Comparison of ENCODE assay signal across 1 cellular context in the genomic region with DNA sequence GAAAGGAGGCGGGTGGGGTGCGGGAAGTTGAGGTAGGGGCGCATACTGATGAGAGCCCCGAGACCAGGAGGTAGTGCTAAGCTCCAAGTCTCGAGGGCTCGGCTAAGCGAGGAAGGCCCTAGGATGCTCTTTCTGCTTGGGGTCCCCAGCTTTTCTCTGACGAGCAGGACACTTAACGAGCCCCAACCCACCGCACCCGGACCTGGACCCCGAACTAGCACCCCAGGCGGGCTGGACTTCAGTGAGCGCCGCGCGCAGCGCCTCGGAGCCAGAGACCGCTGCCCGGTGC.
TF ChIP-seq lines count a peak whose summit lies in the region.

No MANE protein-coding gene starts in this region.

TF ChIP-seq in IMR-90, 13 proteins besides CTCF, POLR2A, EP300 and RAD21:
- TF ChIP-seq NFE2L2 (IDR thresholded peaks at IDR 0.05; ENCODE audit: low read depth, low read length) (no peak), MAZ (IDR thresholded peaks at IDR 0.05; ENCODE audit: borderline replicate concordance, low read depth, low read length) (no peak), SMC3 (IDR thresholded peaks at IDR 0.05; ENCODE audit: low read depth, low read length) (no peak), BHLHE40 (IDR thresholded peaks at IDR 0.05; ENCODE audit: low read depth, low read length) (no peak), CHD1 (IDR thresholded peaks at IDR 0.05; ENCODE audit: low read depth, low read length) (no peak), CEBPB (IDR thresholded peaks at IDR 0.05; ENCODE audit: low read depth, low read length) (no peak), RFX5 (IDR thresholded peaks at IDR 0.05; ENCODE audit: low read depth, low read length) (no peak), MXI1 (IDR thresholded peaks at IDR 0.05; ENCODE audit: borderline replicate concordance, low read depth, low read length) (no peak), MAFK (IDR thresholded peaks at IDR 0.05; ENCODE audit: low read depth, low read length) (no peak)
- TF ChIP-seq, protein P1, sequence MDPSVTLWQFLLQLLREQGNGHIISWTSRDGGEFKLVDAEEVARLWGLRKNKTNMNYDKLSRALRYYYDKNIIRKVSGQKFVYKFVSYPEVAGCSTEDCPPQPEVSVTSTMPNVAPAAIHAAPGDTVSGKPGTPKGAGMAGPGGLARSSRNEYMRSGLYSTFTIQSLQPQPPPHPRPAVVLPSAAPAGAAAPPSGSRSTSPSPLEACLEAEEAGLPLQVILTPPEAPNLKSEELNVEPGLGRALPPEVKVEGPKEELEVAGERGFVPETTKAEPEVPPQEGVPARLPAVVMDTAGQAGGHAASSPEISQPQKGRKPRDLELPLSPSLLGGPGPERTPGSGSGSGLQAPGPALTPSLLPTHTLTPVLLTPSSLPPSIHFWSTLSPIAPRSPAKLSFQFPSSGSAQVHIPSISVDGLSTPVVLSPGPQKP (IDR thresholded peaks at IDR 0.05; ENCODE audit: borderline replicate concordance, low read depth, low read length): no peak
- TF ChIP-seq, protein P2, sequence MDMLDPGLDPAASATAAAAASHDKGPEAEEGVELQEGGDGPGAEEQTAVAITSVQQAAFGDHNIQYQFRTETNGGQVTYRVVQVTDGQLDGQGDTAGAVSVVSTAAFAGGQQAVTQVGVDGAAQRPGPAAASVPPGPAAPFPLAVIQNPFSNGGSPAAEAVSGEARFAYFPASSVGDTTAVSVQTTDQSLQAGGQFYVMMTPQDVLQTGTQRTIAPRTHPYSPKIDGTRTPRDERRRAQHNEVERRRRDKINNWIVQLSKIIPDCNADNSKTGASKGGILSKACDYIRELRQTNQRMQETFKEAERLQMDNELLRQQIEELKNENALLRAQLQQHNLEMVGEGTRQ (IDR thresholded peaks at IDR 0.05; ENCODE audit: low read depth, low read length): no peak
